8 cellular contexts compared by ENCODE assay signal in genomic region chr2:37561615-37562569, GRCh38.
DNase-seq lines count a peak whose midpoint lies in the region; ATAC-seq and TF ChIP-seq lines count a peak whose summit lies in the region.

No MANE protein-coding gene starts in this region.

- H3K9me3 ChIP-seq in heart left ventricle = no peaks in the 10 kb centered on the region

- TF ChIP-seq POLR2A in heart left ventricle (IDR thresholded peaks at IDR 0.05) = no peak

- H3K36me3 ChIP-seq in heart left ventricle = no peaks in the 10 kb centered on the region

- no peaks in the 10 kb centered on the region for H3K36me3 Mint-ChIP-seq in stimulated activated memory B cell treated with anti-CD40 and anti-IgM and Interleukin-4, amounts not matched to agents 10 μg/mL and 1 μg/mL and 100 μg/mL, for 72 hours

- peaks cover 0 to 59% (median 9%) of the 10 kb centered on the region in 12 donors for H3K4me1 ChIP-seq in heart left ventricle

- H3K4me3 ChIP-seq in heart left ventricle (no peak overlapping the region), epithelial cell of esophagus (ENCODE audit: low read length) (no peak overlapping the region)

- intact Hi-C loops in heart left ventricle (cut with DNase I) (no loop called here), cardiac septum (cut with DNase I) (no loop called here)

- ATAC-seq in heart left ventricle (peak in 3 of 4 donors; percentile 43 to 69 (median 67)), HG03045 (IDR thresholded peaks at IDR 0.05; ENCODE audit: unreplicated experiment) (peak; percentile 74)
- ATAC-seq in stimulated activated memory B cell treated with anti-CD40 and anti-IgM and Interleukin-4, amounts not matched to agents 10 μg/mL and 1 μg/mL and 100 μg/mL, for 72 hours = peak; percentile 74

- H3K4me1 Mint-ChIP-seq in stimulated activated memory B cell treated with anti-CD40 and anti-IgM and Interleukin-4, amounts not matched to agents 10 μg/mL and 1 μg/mL and 100 μg/mL, for 72 hours = peaks cover 14% of the 10 kb centered on the region

- no peaks in the 10 kb centered on the region for H3K27me3 ChIP-seq in heart left ventricle

- H3K9me3 Mint-ChIP-seq in stimulated activated memory B cell treated with anti-CD40 and anti-IgM and Interleukin-4, amounts not matched to agents 10 μg/mL and 1 μg/mL and 100 μg/mL, for 72 hours = no peaks in the 10 kb centered on the region

- no peak overlapping the region for H3K27ac Mint-ChIP-seq in stimulated activated memory B cell treated with anti-CD40 and anti-IgM and Interleukin-4, amounts not matched to agents 10 μg/mL and 1 μg/mL and 100 μg/mL, for 72 hours

- H3K27ac ChIP-seq in heart left ventricle = peak overlapping the region in 2 of 12 donors; percentile 11 to 19

- TF ChIP-seq CTCF in heart left ventricle (IDR thresholded peaks at IDR 0.05) (no peak), epithelial cell of esophagus (IDR thresholded peaks at IDR 0.05; ENCODE audit: insufficient read depth, low read depth, low read length, missing control alignments) (no peak)

- H3K27me3 Mint-ChIP-seq in stimulated activated memory B cell treated with anti-CD40 and anti-IgM and Interleukin-4, amounts not matched to agents 10 μg/mL and 1 μg/mL and 100 μg/mL, for 72 hours = no peaks in the 10 kb centered on the region

- DNase-seq in heart left ventricle = no peak
- DNase-seq in cardiac septum (ENCODE audit: low spot score) = no peak
- DNase-seq in epithelial cell of esophagus (ENCODE audit: low read depth) = peak; percentile 91
- DNase-seq in epidermal melanocyte (ENCODE audit: insufficient read length, low spot score) = no peak
- DNase-seq in C1 segment of cervical spinal cord (lab: John Stamatoyannopoulos, UW) = no peak

- WGBS in heart left ventricle, 4 donors = 47 to 57% (median 49%) methylated on average over 5 of the region's 5 CpGs

- H3K4me3 Mint-ChIP-seq in stimulated activated memory B cell treated with anti-CD40 and anti-IgM and Interleukin-4, amounts not matched to agents 10 μg/mL and 1 μg/mL and 100 μg/mL, for 72 hours = no peak overlapping the region

TF ChIP-seq in PFSK-1, 5 proteins besides CTCF, POLR2A, EP300 and RAD21:
- 0 out of 2 replicates have a peak, but pooled peaks have one; percentile 65 for TF ChIP-seq SIN3A (IDR thresholded peaks at IDR 0.05; ENCODE audit: borderline replicate concordance, insufficient read depth, low read length)
- TF ChIP-seq, protein P1, sequence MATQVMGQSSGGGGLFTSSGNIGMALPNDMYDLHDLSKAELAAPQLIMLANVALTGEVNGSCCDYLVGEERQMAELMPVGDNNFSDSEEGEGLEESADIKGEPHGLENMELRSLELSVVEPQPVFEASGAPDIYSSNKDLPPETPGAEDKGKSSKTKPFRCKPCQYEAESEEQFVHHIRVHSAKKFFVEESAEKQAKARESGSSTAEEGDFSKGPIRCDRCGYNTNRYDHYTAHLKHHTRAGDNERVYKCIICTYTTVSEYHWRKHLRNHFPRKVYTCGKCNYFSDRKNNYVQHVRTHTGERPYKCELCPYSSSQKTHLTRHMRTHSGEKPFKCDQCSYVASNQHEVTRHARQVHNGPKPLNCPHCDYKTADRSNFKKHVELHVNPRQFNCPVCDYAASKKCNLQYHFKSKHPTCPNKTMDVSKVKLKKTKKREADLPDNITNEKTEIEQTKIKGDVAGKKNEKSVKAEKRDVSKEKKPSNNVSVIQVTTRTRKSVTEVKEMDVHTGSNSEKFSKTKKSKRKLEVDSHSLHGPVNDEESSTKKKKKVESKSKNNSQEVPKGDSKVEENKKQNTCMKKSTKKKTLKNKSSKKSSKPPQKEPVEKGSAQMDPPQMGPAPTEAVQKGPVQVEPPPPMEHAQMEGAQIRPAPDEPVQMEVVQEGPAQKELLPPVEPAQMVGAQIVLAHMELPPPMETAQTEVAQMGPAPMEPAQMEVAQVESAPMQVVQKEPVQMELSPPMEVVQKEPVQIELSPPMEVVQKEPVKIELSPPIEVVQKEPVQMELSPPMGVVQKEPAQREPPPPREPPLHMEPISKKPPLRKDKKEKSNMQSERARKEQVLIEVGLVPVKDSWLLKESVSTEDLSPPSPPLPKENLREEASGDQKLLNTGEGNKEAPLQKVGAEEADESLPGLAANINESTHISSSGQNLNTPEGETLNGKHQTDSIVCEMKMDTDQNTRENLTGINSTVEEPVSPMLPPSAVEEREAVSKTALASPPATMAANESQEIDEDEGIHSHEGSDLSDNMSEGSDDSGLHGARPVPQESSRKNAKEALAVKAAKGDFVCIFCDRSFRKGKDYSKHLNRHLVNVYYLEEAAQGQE (IDR thresholded peaks at IDR 0.05; ENCODE audit: insufficient read depth in 1 of 2, low read depth in 2 of 2, low read length in 2 of 2) = peak in 1 of 2 experiments; percentile 74; a peak in 2 of 4 replicates
- peak; percentile 30; the same call in 1 of the 2 replicates for TF ChIP-seq POLR2AphosphoS5 (IDR thresholded peaks at IDR 0.05; ENCODE audit: low read depth, low read length)
- TF ChIP-seq FOXP2 (optimal IDR thresholded peaks at IDR 0.05; ENCODE audit: borderline replicate concordance, extremely low read depth, extremely low read length, insufficient read depth) = no peak
- TF ChIP-seq TAF1 (IDR thresholded peaks at IDR 0.05; ENCODE audit: borderline replicate concordance, insufficient read depth, low read length) = peak; percentile 22; the same call in 1 of the 2 replicates
